23 cellular contexts compared by ENCODE assay signal in genomic region chr18:39527465-39527864, GRCh38.
"Had no signal": no experiment of that assay in that cellular context is flagged by ENCODE, and none has a peak within 500 bp of the region (broad histone marks: within the 10 kb centered on the region; RNA-seq: fewer than 3 reads in every experiment).

No MANE protein-coding gene starts in this region.

- H3K27me3 Mint-ChIP-seq: dendritic cell treated with granulocyte-macrophage colony-stimulating factor and Interleukin-4, amounts not matched to agents 40 ng/mL and 50 ng/mL, for 4 days; effector memory CD8-positive, alpha-beta T cell; naive thymus-derived CD4-positive, alpha-beta T cell had no signal

- H3K36me3 ChIP-seq: colonic mucosa, esophagus squamous epithelium, gastroesophageal sphincter, heart left ventricle, left lung, lower lobe of right lung had no signal

- H3K27ac Mint-ChIP-seq: dendritic cell treated with granulocyte-macrophage colony-stimulating factor and Interleukin-4, amounts not matched to agents 40 ng/mL and 50 ng/mL, for 4 days; effector memory CD8-positive, alpha-beta T cell; endodermal cell; immature natural killer cell; naive thymus-derived CD4-positive, alpha-beta T cell had no signal

- H3K9me3 ChIP-seq: colonic mucosa, esophagus squamous epithelium, gastroesophageal sphincter, left lung, lower lobe of right lung had no signal

- H3K27ac ChIP-seq: colonic mucosa, epithelial cell of prostate, esophagus squamous epithelium, foreskin keratinocyte, gastroesophageal sphincter, heart left ventricle, hepatocyte, left lung, lower lobe of right lung had no signal

- H3K9me3 Mint-ChIP-seq: endodermal cell had no signal

- H3K4me2 ChIP-seq: hepatocyte had no signal

- DNase-seq: colonic mucosa; cortex of kidney; effector CD8-positive, alpha-beta T cell; effector memory CD8-positive, alpha-beta T cell; endodermal cell; erythroblast; esophagus squamous epithelium; foreskin keratinocyte; heart left ventricle; hypothalamus; immature natural killer cell; left cardiac atrium; left lung; left ventricle myocardium superior; lower lobe of right lung; mesendoderm; midbrain; naive thymus-derived CD4-positive, alpha-beta T cell had no signal

- H3K4me3 Mint-ChIP-seq: dendritic cell treated with granulocyte-macrophage colony-stimulating factor and Interleukin-4, amounts not matched to agents 40 ng/mL and 50 ng/mL, for 4 days; effector memory CD8-positive, alpha-beta T cell; endodermal cell; immature natural killer cell; naive thymus-derived CD4-positive, alpha-beta T cell had no signal

- H3K4me1 Mint-ChIP-seq: endodermal cell; immature natural killer cell; naive thymus-derived CD4-positive, alpha-beta T cell had no signal

- H3K4me1 ChIP-seq: colonic mucosa, esophagus squamous epithelium, foreskin keratinocyte, gastroesophageal sphincter, heart left ventricle, left lung, lower lobe of right lung had no signal

- H2AFZ ChIP-seq: hepatocyte had no signal

- ATAC-seq: effector memory CD8-positive, alpha-beta T cell; esophagus mucosa; foreskin keratinocyte; gastroesophageal sphincter; heart left ventricle; left cardiac atrium; left lung; left ventricle myocardium superior; lower lobe of right lung; naive thymus-derived CD4-positive, alpha-beta T cell had no signal

- H3K4me3 ChIP-seq: colonic mucosa, esophagus squamous epithelium, gastroesophageal sphincter, heart left ventricle, hepatocyte, left lung, lower lobe of right lung had no signal

- H3K27me3 ChIP-seq: colonic mucosa, esophagus squamous epithelium, foreskin keratinocyte, gastroesophageal sphincter, heart left ventricle, hepatocyte, left lung had no signal
